14 cellular contexts compared by ENCODE assay signal in genomic region chr1:231919900-231920299, GRCh38.
A peak's percentile ranks its signal among the peaks of the same experiment; 100 is the strongest.
DNase-seq lines count a peak whose midpoint lies in the region; ATAC-seq and TF ChIP-seq lines count a peak whose summit lies in the region.
"Had no signal": no experiment of that assay in that cellular context is flagged by ENCODE, and none has a peak within 500 bp of the region (broad histone marks: within the 10 kb centered on the region; RNA-seq: fewer than 3 reads in every experiment).

No MANE protein-coding gene starts in this region.

- H3K9me3 Mint-ChIP-seq in CD4-positive, CD25-positive, alpha-beta regulatory T cell = peaks cover 0 to 1% (median 0%) of the 10 kb centered on the region in 7 donors
- H3K9me3 Mint-ChIP-seq in activated naive CD4-positive, alpha-beta T cell treated with anti-CD3 and anti-CD28 coated beads, Interleukin-2, amount 10 ng/mL, durations not matched to agents 7 days and 5 days = peaks cover 4% of the 10 kb centered on the region
- no peaks in the 10 kb centered on the region for H3K9me3 Mint-ChIP-seq in naive thymus-derived CD8-positive, alpha-beta T cell

- peak overlapping the region in 1 of 3 donors; percentile 81 for H3K27ac Mint-ChIP-seq in CD4-positive, CD25-positive, alpha-beta regulatory T cell
- H3K27ac Mint-ChIP-seq in activated naive CD4-positive, alpha-beta T cell treated with anti-CD3 and anti-CD28 coated beads, Interleukin-2, amount 10 ng/mL, durations not matched to agents 7 days and 5 days = peak overlapping the region; percentile 83
- H3K27ac Mint-ChIP-seq in naive thymus-derived CD8-positive, alpha-beta T cell = peak overlapping the region; percentile 63 to 95 (median 90)

- no peak overlapping the region for H3K27ac ChIP-seq in CD4-positive, CD25-positive, alpha-beta regulatory T cell (ENCODE audit: insufficient read depth, low read length, poor library complexity, severe bottlenecking)
- no peak overlapping the region for H3K27ac ChIP-seq in HEK293 (ENCODE audit: extremely low read depth, low read depth, low read length)
- no peak overlapping the region for H3K27ac ChIP-seq in colonic mucosa

- no peaks in the 10 kb centered on the region for H3K27me3 Mint-ChIP-seq in CD4-positive, CD25-positive, alpha-beta regulatory T cell
- no peaks in the 10 kb centered on the region for H3K27me3 Mint-ChIP-seq in activated naive CD4-positive, alpha-beta T cell treated with anti-CD3 and anti-CD28 coated beads, Interleukin-2, amount 10 ng/mL, durations not matched to agents 7 days and 5 days
- no peaks in the 10 kb centered on the region for H3K27me3 Mint-ChIP-seq in naive thymus-derived CD8-positive, alpha-beta T cell

- H3K9me3 ChIP-seq in CD4-positive, CD25-positive, alpha-beta regulatory T cell (ENCODE audit: control insufficient read depth in 2 of 2, low read length in 2 of 2) = no peaks in the 10 kb centered on the region
- H3K9me3 ChIP-seq in HEK293 (ENCODE audit: control insufficient read depth, insufficient read depth, low read depth, low read length) = no peaks in the 10 kb centered on the region
- no peaks in the 10 kb centered on the region for H3K9me3 ChIP-seq in colonic mucosa

- no peak for ATAC-seq in CD4-positive, CD25-positive, alpha-beta regulatory T cell (ENCODE audit: low read depth in 2 of 2)
- peak; percentile 62 to 90 for ATAC-seq in naive thymus-derived CD8-positive, alpha-beta T cell
- ATAC-seq in GM21576 (IDR thresholded peaks at IDR 0.05; ENCODE audit: unreplicated experiment) = no peak
- ATAC-seq: HepG2 had no signal

- H3K4me1 Mint-ChIP-seq in CD4-positive, CD25-positive, alpha-beta regulatory T cell = peaks cover 40 to 59% (median 47%) of the 10 kb centered on the region in 4 donors
- H3K4me1 Mint-ChIP-seq in activated naive CD4-positive, alpha-beta T cell treated with anti-CD3 and anti-CD28 coated beads, Interleukin-2, amount 10 ng/mL, durations not matched to agents 7 days and 5 days = peaks cover 65% of the 10 kb centered on the region
- peaks cover 28 to 76% (median 76%) of the 10 kb centered on the region in 4 donors for H3K4me1 Mint-ChIP-seq in naive thymus-derived CD8-positive, alpha-beta T cell

- H3K4me3 ChIP-seq in CD4-positive, CD25-positive, alpha-beta regulatory T cell (ENCODE audit: low read depth, low read length) = peak overlapping the region; percentile 80
- H3K4me3 ChIP-seq in HEK293 (ENCODE audit: low read depth, low read length) = no peak overlapping the region
- no peak overlapping the region for H3K4me3 ChIP-seq in colonic mucosa

- H3K4me1 ChIP-seq in CD4-positive, CD25-positive, alpha-beta regulatory T cell (ENCODE audit: control insufficient read depth, insufficient read depth, low read length, poor library complexity, severe bottlenecking) = peaks cover 33% of the 10 kb centered on the region
- peaks cover 14% of the 10 kb centered on the region for H3K4me1 ChIP-seq in HEK293 (ENCODE audit: control insufficient read depth, insufficient read depth, low read length)
- H3K4me1 ChIP-seq in colonic mucosa = no peaks in the 10 kb centered on the region

- no peaks in the 10 kb centered on the region for H3K36me3 ChIP-seq in CD4-positive, CD25-positive, alpha-beta regulatory T cell (ENCODE audit: control insufficient read depth, insufficient read depth, low read length)
- H3K36me3 ChIP-seq in HEK293 (ENCODE audit: control insufficient read depth in 2 of 2, insufficient read depth in 1 of 2, low read length in 2 of 2) (no peaks in the 10 kb centered on the region), colonic mucosa (no peaks in the 10 kb centered on the region)

- no peaks in the 10 kb centered on the region for H3K27me3 ChIP-seq in CD4-positive, CD25-positive, alpha-beta regulatory T cell (ENCODE audit: control insufficient read depth, insufficient read depth, low read length)
- no peaks in the 10 kb centered on the region for H3K27me3 ChIP-seq in colonic mucosa

- peaks cover 6% of the 10 kb centered on the region for H3K36me3 Mint-ChIP-seq in CD4-positive, CD25-positive, alpha-beta regulatory T cell
- H3K36me3 Mint-ChIP-seq in activated naive CD4-positive, alpha-beta T cell treated with anti-CD3 and anti-CD28 coated beads, Interleukin-2, amount 10 ng/mL, durations not matched to agents 7 days and 5 days = peaks cover 9% of the 10 kb centered on the region
- peaks cover 0 to 2% (median 0%) of the 10 kb centered on the region in 3 donors for H3K36me3 Mint-ChIP-seq in naive thymus-derived CD8-positive, alpha-beta T cell

- DNase-seq in CD4-positive, CD25-positive, alpha-beta regulatory T cell = no peak
- DNase-seq in activated naive CD4-positive, alpha-beta T cell treated with anti-CD3 and anti-CD28 coated beads, Interleukin-2, amount 10 ng/mL, durations not matched to agents 7 days and 5 days = peak; percentile 22
- peak in 8 of 10 donors; percentile 15 to 65 (median 42) for DNase-seq in naive thymus-derived CD8-positive, alpha-beta T cell
- DNase-seq in NCI-H774 (lab: John Stamatoyannopoulos, UW) (no peak), colonic mucosa (no peak), T1000 (lab: John Stamatoyannopoulos, UW) (no peak)
- DNase-seq: activated CD8-positive, alpha-beta memory T cell treated with anti-CD3 and anti-CD28 coated beads, Interleukin-2, amount 50 U/mL, for 4 hours; DMS79 treated with DMSO at 0.1 percent for 48 hours; hippocampal formation; NCI-H446 treated with DMSO at 0.1 percent for 48 hours; small intestine had no signal

- CTCF ChIA-PET in HEK293 (lab: Yijun Ruan, JAX) = interaction anchor here (1.6 kb wide), 1 partner anchor 12 kb away, joined by 7 read pairs; no protein-coding TSS in a partner anchor
- CTCF ChIA-PET in activated naive CD4-positive, alpha-beta T cell treated with anti-CD3 and anti-CD28 coated beads, Interleukin-2, amount 10 ng/mL, durations not matched to agents 7 days and 5 days (lab: Charles Lee) = interaction anchor here (1.1 kb wide), 1 partner anchor 13 kb away, joined by 3 read pairs; no protein-coding TSS in a partner anchor

- H3K4me3 Mint-ChIP-seq in CD4-positive, CD25-positive, alpha-beta regulatory T cell = peak overlapping the region in 3 of 4 donors; percentile 77 to 87 (median 77)
- peak overlapping the region; percentile 50 for H3K4me3 Mint-ChIP-seq in activated naive CD4-positive, alpha-beta T cell treated with anti-CD3 and anti-CD28 coated beads, Interleukin-2, amount 10 ng/mL, durations not matched to agents 7 days and 5 days
- peak overlapping the region; percentile 66 to 87 (median 76) for H3K4me3 Mint-ChIP-seq in naive thymus-derived CD8-positive, alpha-beta T cell

- intact Hi-C loops in colonic mucosa (cut with DNase I) = no loop called here

- no peak overlapping the region for H3K9ac ChIP-seq in colonic mucosa (ENCODE audit: low read depth in 2 of 2, low read length in 2 of 2)

- POLR2A ChIA-PET in HEK293 (lab: Yijun Ruan, JAX) = interaction anchor here (1.1 kb wide), 1 partner anchor 12 kb away, joined by 3 read pairs; no protein-coding TSS in a partner anchor
- POLR2A ChIA-PET in naive thymus-derived CD8-positive, alpha-beta T cell (lab: Charles Lee) = interaction anchor here (1.2 kb wide), 1 partner anchor 52 kb away, joined by 4 read pairs; no protein-coding TSS in a partner anchor

- TF ChIP-seq CTCF in HEK293 (tag by site-specific recombination; IDR thresholded peaks at IDR 0.05) = no peak
- no peak for TF ChIP-seq CTCF in colonic mucosa (IDR thresholded peaks at IDR 0.05)

TF ChIP-seq in HEK293, 187 proteins besides CTCF, POLR2A, EP300 and RAD21 (continues in another document):
- TF ChIP-seq ZBTB7A (tag by site-specific recombination; IDR thresholded peaks at IDR 0.05; ENCODE audit: low read depth) (no peak), TRIM28 (IDR thresholded peaks at IDR 0.05; ENCODE audit: borderline replicate concordance, low read length) (peak; percentile 43; the same call in 1 of the 2 replicates), KLF8 (tag by site-specific recombination; IDR thresholded peaks at IDR 0.05) (no peak), ZNF785 (tag by site-specific recombination; IDR thresholded peaks at IDR 0.05) (no peak), TCF7L2 (IDR thresholded peaks at IDR 0.05; ENCODE audit: borderline replicate concordance, low read depth, low read length) (no peak), ZNF248 (tag by site-specific recombination; IDR thresholded peaks at IDR 0.05) (no peak), GFI1B (tag by site-specific recombination; IDR thresholded peaks at IDR 0.05) (no peak)
- TF ChIP-seq, protein P1, sequence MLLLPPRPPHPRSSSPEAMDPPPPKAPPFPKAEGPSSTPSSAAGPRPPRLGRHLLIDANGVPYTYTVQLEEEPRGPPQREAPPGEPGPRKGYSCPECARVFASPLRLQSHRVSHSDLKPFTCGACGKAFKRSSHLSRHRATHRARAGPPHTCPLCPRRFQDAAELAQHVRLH (tag by site-specific recombination; IDR thresholded peaks at IDR 0.05) = no peak
- TF ChIP-seq, protein P2, sequence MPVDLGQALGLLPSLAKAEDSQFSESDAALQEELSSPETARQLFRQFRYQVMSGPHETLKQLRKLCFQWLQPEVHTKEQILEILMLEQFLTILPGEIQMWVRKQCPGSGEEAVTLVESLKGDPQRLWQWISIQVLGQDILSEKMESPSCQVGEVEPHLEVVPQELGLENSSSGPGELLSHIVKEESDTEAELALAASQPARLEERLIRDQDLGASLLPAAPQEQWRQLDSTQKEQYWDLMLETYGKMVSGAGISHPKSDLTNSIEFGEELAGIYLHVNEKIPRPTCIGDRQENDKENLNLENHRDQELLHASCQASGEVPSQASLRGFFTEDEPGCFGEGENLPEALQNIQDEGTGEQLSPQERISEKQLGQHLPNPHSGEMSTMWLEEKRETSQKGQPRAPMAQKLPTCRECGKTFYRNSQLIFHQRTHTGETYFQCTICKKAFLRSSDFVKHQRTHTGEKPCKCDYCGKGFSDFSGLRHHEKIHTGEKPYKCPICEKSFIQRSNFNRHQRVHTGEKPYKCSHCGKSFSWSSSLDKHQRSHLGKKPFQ (tag by site-specific recombination; IDR thresholded peaks at IDR 0.05) = 0 out of 2 replicates have a peak, but pooled peaks have one; percentile 9

Comparison
In these comparisons a context has a peak if more than half of its experiments do, and no peak if none do; other contexts are left out.
1. ATAC-seq: peak in naive thymus-derived CD8-positive, alpha-beta T cell (2 of 2); none in CD4-positive, CD25-positive, alpha-beta regulatory T cell (0 of 2) and GM21576 (single experiment).
2. DNase-seq: peak in activated naive CD4-positive, alpha-beta T cell treated with anti-CD3 and anti-CD28 coated beads, Interleukin-2, amount 10 ng/mL, durations not matched to agents 7 days and 5 days (single experiment) and naive thymus-derived CD8-positive, alpha-beta T cell (8 of 10); none in CD4-positive, CD25-positive, alpha-beta regulatory T cell (0 of 3), NCI-H774 (single experiment), colonic mucosa (single experiment) and T1000 (single experiment).
3. Peak in every context shown above with its lines, with median percentiles within 50 percentile points of each other: H3K4me3 Mint-ChIP-seq.